Comparison of ENCODE assay signal across 16 cellular contexts in the genomic region with DNA sequence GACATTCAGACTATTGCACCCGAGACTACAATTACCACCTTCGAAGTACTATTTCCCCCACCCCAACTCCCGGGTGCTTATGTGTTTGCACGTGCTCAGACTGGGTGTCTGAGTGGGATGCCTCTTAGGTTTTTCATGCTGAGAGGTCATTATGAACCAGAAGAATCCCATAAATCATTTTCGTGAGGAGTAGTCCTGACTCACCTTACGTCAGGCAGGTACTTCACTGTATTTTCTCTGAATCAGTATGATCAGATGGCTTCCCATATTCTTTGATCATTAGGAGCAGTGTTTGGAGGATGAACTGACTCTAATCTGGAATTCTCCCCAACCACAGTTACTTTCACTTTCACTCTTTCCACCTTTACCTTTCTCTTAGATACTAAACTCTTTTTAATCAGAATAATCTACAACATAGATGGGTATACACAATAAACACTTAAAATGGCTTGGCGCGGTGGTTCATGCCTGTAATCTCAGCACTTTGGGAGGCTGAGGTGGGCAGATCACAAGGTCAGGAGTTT. TPM values are rescaled to one million over a fixed set of nuclear protein-coding genes. Genes with fewer than 3 reads are reported as not detected.
A peak's percentile ranks its signal among the peaks of the same experiment; 100 is the strongest.
DNase-seq lines count a peak whose midpoint lies in the region; ATAC-seq, FAIRE-seq and TF ChIP-seq lines count a peak whose summit lies in the region.
"Had no signal": no experiment of that assay in that cellular context is flagged by ENCODE, and none has a peak within 500 bp of the region (broad histone marks: within the 10 kb centered on the region; RNA-seq: fewer than 3 reads in every experiment).

No MANE protein-coding gene starts in this region.

- WGBS in SK-N-SH (ENCODE audit: low lambda C conversion rate): 92% methylated on average over 7 of the region's 8 CpGs
- WGBS in right lobe of liver (ENCODE audit: insufficient coverage, low coverage, low lambda C conversion rate, missing lambda C conversion rate): 72% methylated on average over 7 of the region's 8 CpGs

- H3K9ac ChIP-seq in SK-N-SH: no peak overlapping the region

- peak overlapping the region; percentile 59 for H3K4me3 Mint-ChIP-seq in activated CD8-positive, alpha-beta T cell treated with anti-CD3 and anti-CD28 coated beads, Interleukin-2, amount 10 ng/mL, durations not matched to agents 7 days and 5 days
- H3K4me3 Mint-ChIP-seq: dendritic cell treated with granulocyte-macrophage colony-stimulating factor and Interleukin-4, amounts not matched to agents 40 ng/mL and 50 ng/mL, for 4 days had no signal

- no peaks in the 10 kb centered on the region for H3F3A ChIP-seq in SK-N-SH (replicated peaks; ENCODE audit: insufficient read depth)

- no peak for TF ChIP-seq RAD21 in SK-N-SH (IDR thresholded peaks at IDR 0.05; ENCODE audit: low read length)

- peaks cover 51% of the 10 kb centered on the region for H3K4me1 Mint-ChIP-seq in activated CD8-positive, alpha-beta T cell treated with anti-CD3 and anti-CD28 coated beads, Interleukin-2, amount 10 ng/mL, durations not matched to agents 7 days and 5 days (ENCODE audit: low read depth)

- no peaks in the 10 kb centered on the region; a peak in 2 of 4 replicates for H3K4me1 ChIP-seq in SK-N-SH (ENCODE audit: control insufficient read depth in 1 of 2, insufficient read depth in 2 of 2, low read depth in 1 of 2, low read length in 1 of 2)
- H3K4me1 ChIP-seq in right lobe of liver: peaks cover 0 to 30% (median 1%) of the 10 kb centered on the region in 4 donors
- no peaks in the 10 kb centered on the region for H3K4me1 ChIP-seq in mucosa of descending colon (ENCODE audit: low read depth)
- H3K4me1 ChIP-seq: HAP-1 had no signal

- peak; percentile 31 for FAIRE-seq in HTR-8/SVneo (lab: Jason Lieb, UNC)
- FAIRE-seq: TTC549 had no signal

- intact Hi-C loops in right lobe of liver (cut with DNase I) (no loop called here), mucosa of descending colon (cut with DNase I, micrococcal nuclease) (no loop called here)

- no peaks in the 10 kb centered on the region for H3K27me3 Mint-ChIP-seq in activated CD8-positive, alpha-beta T cell treated with anti-CD3 and anti-CD28 coated beads, Interleukin-2, amount 10 ng/mL, durations not matched to agents 7 days and 5 days (ENCODE audit: low read depth)
- H3K27me3 Mint-ChIP-seq: dendritic cell treated with granulocyte-macrophage colony-stimulating factor and Interleukin-4, amounts not matched to agents 40 ng/mL and 50 ng/mL, for 4 days had no signal

- peak overlapping the region; percentile 82 for H3K27ac Mint-ChIP-seq in activated CD8-positive, alpha-beta T cell treated with anti-CD3 and anti-CD28 coated beads, Interleukin-2, amount 10 ng/mL, durations not matched to agents 7 days and 5 days
- H3K27ac Mint-ChIP-seq: dendritic cell treated with granulocyte-macrophage colony-stimulating factor and Interleukin-4, amounts not matched to agents 40 ng/mL and 50 ng/mL, for 4 days had no signal

- TF ChIP-seq CTCF in SK-N-SH (IDR thresholded peaks at IDR 0.05): no peak
- TF ChIP-seq CTCF in right lobe of liver (IDR thresholded peaks at IDR 0.05): no peak
- no peak for TF ChIP-seq CTCF in mucosa of descending colon (IDR thresholded peaks at IDR 0.05)

- ATAC-seq in SK-N-SH treated with all-trans-retinoic acid at 6 μM for 48 hours (no peak), right lobe of liver (peak; percentile 23 to 43 (median 32)), mucosa of descending colon (no peak)
- ATAC-seq in activated CD8-positive, alpha-beta T cell treated with anti-CD3 and anti-CD28 coated beads, Interleukin-2, amount 10 ng/mL, durations not matched to agents 7 days and 5 days: peak; percentile 9

- H3K27ac ChIP-seq in SK-N-SH (ENCODE audit: low read depth in 2 of 2, low read length in 1 of 2) (no peak overlapping the region), right lobe of liver (peak overlapping the region in 1 of 3 donors; percentile 4)

- H4K20me1 ChIP-seq in SK-N-SH (ENCODE audit: insufficient read depth): no peaks in the 10 kb centered on the region

- H3K4me2 ChIP-seq in SK-N-SH: peak overlapping the region; percentile 17; the same call in 1 of the 2 replicates

- no peak for TF ChIP-seq EP300 in SK-N-SH (IDR thresholded peaks at IDR 0.05; ENCODE audit: borderline replicate concordance in 1 of 2, low read depth in 1 of 2, low read length in 1 of 2)

- peaks cover 29% of the 10 kb centered on the region for H3K36me3 Mint-ChIP-seq in activated CD8-positive, alpha-beta T cell treated with anti-CD3 and anti-CD28 coated beads, Interleukin-2, amount 10 ng/mL, durations not matched to agents 7 days and 5 days (ENCODE audit: low read depth)

- H3K4me3 ChIP-seq in SK-N-SH (ENCODE audit: low read depth in 2 of 2, low read length in 1 of 2): no peak overlapping the region; a peak in 1 of 4 replicates
- H3K4me3 ChIP-seq in right lobe of liver: no peak overlapping the region
- no peak overlapping the region for H3K4me3 ChIP-seq in mucosa of descending colon
- H3K4me3 ChIP-seq: HAP-1, lung had no signal

- H3K9me2 ChIP-seq in SK-N-SH: no peaks in the 10 kb centered on the region

- POLR2A ChIA-PET in SK-N-SH (lab: Yijun Ruan, JAX): no interaction called here
- POLR2A ChIA-PET in activated CD8-positive, alpha-beta T cell treated with anti-CD3 and anti-CD28 coated beads, Interleukin-2, amount 10 ng/mL, durations not matched to agents 7 days and 5 days (lab: Charles Lee): no interaction called here

- H3K36me3 ChIP-seq in SK-N-SH (replicated peaks in 1 of 2; ENCODE audit: control insufficient read depth in 1 of 2, insufficient read depth in 2 of 2, low read length in 1 of 2): no peaks in the 10 kb centered on the region
- H3K36me3 ChIP-seq in right lobe of liver: no peaks in the 10 kb centered on the region
- no peaks in the 10 kb centered on the region for H3K36me3 ChIP-seq in mucosa of descending colon (ENCODE audit: low read depth)
- H3K36me3 ChIP-seq: HAP-1 had no signal

- no peak overlapping the region for H2AFZ ChIP-seq in SK-N-SH (ENCODE audit: low read depth)

- H3K9me3 Mint-ChIP-seq in activated CD8-positive, alpha-beta T cell treated with anti-CD3 and anti-CD28 coated beads, Interleukin-2, amount 10 ng/mL, durations not matched to agents 7 days and 5 days (ENCODE audit: insufficient read depth): peaks cover 11% of the 10 kb centered on the region
- H3K9me3 Mint-ChIP-seq: dendritic cell treated with granulocyte-macrophage colony-stimulating factor and Interleukin-4, amounts not matched to agents 40 ng/mL and 50 ng/mL, for 4 days had no signal

- H3K9me3 ChIP-seq in SK-N-SH: no peaks in the 10 kb centered on the region
- H3K9me3 ChIP-seq in right lobe of liver: no peaks in the 10 kb centered on the region
- H3K9me3 ChIP-seq in mucosa of descending colon: no peaks in the 10 kb centered on the region
- H3K9me3 ChIP-seq: HAP-1 had no signal

- no peak for TF ChIP-seq POLR2A in right lobe of liver (IDR thresholded peaks at IDR 0.05)

- H3K79me2 ChIP-seq in SK-N-SH (ENCODE audit: insufficient read depth): no peaks in the 10 kb centered on the region

- H3K27me3 ChIP-seq in SK-N-SH (ENCODE audit: insufficient read depth): no peaks in the 10 kb centered on the region
- no peaks in the 10 kb centered on the region for H3K27me3 ChIP-seq in right lobe of liver

- CTCF ChIA-PET in SK-N-SH (lab: Yijun Ruan, JAX): interaction anchor here (1.2 to 1.4 kb wide), 3 partner anchors 17 to 314 kb away, joined by 3 to 6 read pairs (median 6); no protein-coding TSS in a partner anchor
- CTCF ChIA-PET in activated CD8-positive, alpha-beta T cell treated with anti-CD3 and anti-CD28 coated beads, Interleukin-2, amount 10 ng/mL, durations not matched to agents 7 days and 5 days (lab: Charles Lee): interaction anchor here (0.9 kb wide), 1 partner anchor 13 kb away, joined by 3 read pairs; no protein-coding TSS in a partner anchor

- DNase-seq in SK-N-SH: no peak
- no peak for DNase-seq in HTR-8/SVneo (ENCODE audit: insufficient read length, low spot score)
- no peak for DNase-seq in activated CD8-positive, alpha-beta T cell treated with anti-CD3 and anti-CD28 coated beads, Interleukin-2, amount 10 ng/mL, durations not matched to agents 7 days and 5 days
- no peak for DNase-seq in right lobe of liver
- DNase-seq in dedifferentiated amniotic fluid mesenchymal stem cell (ENCODE audit: extremely low spot score): no peak
- DNase-seq in mucosa of descending colon: no peak
- DNase-seq in NCI-H526 treated with DMSO at 0.1 percent for 48 hours (lab: John Stamatoyannopoulos, UW): no peak
- DNase-seq: anterior cingulate cortex, Karpas-422, NCI-H1930, Right ventricle myocardium superior had no signal

TF ChIP-seq in SK-N-SH, 30 proteins besides CTCF, POLR2A, EP300 and RAD21 (continues in another document):
- TF ChIP-seq MXI1 (IDR thresholded peaks at IDR 0.05; ENCODE audit: low read depth, low read length) (no peak), TCF12 (IDR thresholded peaks at IDR 0.05) (no peak), YY1 (IDR thresholded peaks at IDR 0.05; ENCODE audit: low read depth) (no peak), SMC3 (IDR thresholded peaks at IDR 0.05; ENCODE audit: low read depth, low read length) (no peak), GABPA (IDR thresholded peaks at IDR 0.05; ENCODE audit: low read depth) (no peak), FOXM1 (IDR thresholded peaks at IDR 0.05; ENCODE audit: low read depth) (no peak), TEAD4 (IDR thresholded peaks at IDR 0.05; ENCODE audit: borderline replicate concordance, insufficient read depth) (no peak)

TF ChIP-seq in SK-N-SH treated with all-trans-retinoic acid at 6 μM for 48 hours, 23 proteins besides CTCF, POLR2A, EP300 and RAD21:
- TF ChIP-seq GLIS3 (CRISPR knock-in tag; IDR thresholded peaks at IDR 0.05) (no peak), SNAI2 (CRISPR knock-in tag; IDR thresholded peaks at IDR 0.05) (no peak), BACH2 (CRISPR knock-in tag; IDR thresholded peaks at IDR 0.05; ENCODE audit: borderline replicate concordance) (no peak), TCF4 (CRISPR knock-in tag; IDR thresholded peaks at IDR 0.05; ENCODE audit: borderline replicate concordance) (no peak), ARNTL (CRISPR knock-in tag; IDR thresholded peaks at IDR 0.05; ENCODE audit: borderline replicate concordance, low read depth) (no peak), RARB (CRISPR knock-in tag; IDR thresholded peaks at IDR 0.05) (no peak)

RNA-seq across cellular contexts. Expression of gene STAT4, which starts 38.4 kb away (rescaled TPM):
- polyA plus RNA-seq in SK-N-SH (2012; rRNA removed): 0.12 and 0.19 TPM in 2 replicates
- polyA plus RNA-seq in SK-N-SH (2012; cell fraction: cytosol; rRNA removed): 0.10 and 0.16 TPM in 2 replicates
- polyA plus RNA-seq in SK-N-SH (2012; cell fraction: nucleus; rRNA removed): 0.18 and 0.76 TPM in 2 replicates
- 100 to 1,000 TPM; 154 to 157 TPM for total RNA-seq in activated CD8-positive, alpha-beta T cell treated with anti-CD3 and anti-CD28 coated beads, Interleukin-2, amount 10 ng/mL, durations not matched to agents 7 days and 5 days
- 1 to 10 TPM in 5 of 6 experiments, under 1 TPM in 1; 0.90 to 6.1 (median 3.2) TPM for total RNA-seq in right lobe of liver
- total RNA-seq in mucosa of descending colon: 1 to 10 TPM; 2.7 to 4.0 (median 3.6) TPM

RNA-seq across cellular contexts. Expression of gene MYO1B, which starts 56.0 kb away (rescaled TPM):
- polyA plus RNA-seq in SK-N-SH (2012; rRNA removed): 20.2 and 26.5 TPM in 2 replicates
- polyA plus RNA-seq in SK-N-SH (2012; cell fraction: cytosol; rRNA removed): 31.0 and 32.2 TPM in 2 replicates
- 12.7 and 29.2 TPM in 2 replicates for polyA plus RNA-seq in SK-N-SH (2012; cell fraction: nucleus; rRNA removed)
- 1 to 10 TPM; 2.6 to 3.4 TPM for total RNA-seq in activated CD8-positive, alpha-beta T cell treated with anti-CD3 and anti-CD28 coated beads, Interleukin-2, amount 10 ng/mL, durations not matched to agents 7 days and 5 days
- total RNA-seq in right lobe of liver (100 to 1,000 TPM; 171 to 273 (median 221) TPM), mucosa of descending colon (10 to 100 TPM; 35.1 to 64.8 (median 54.6) TPM)

Comparison
In these comparisons a context has a peak if more than half of its experiments do, and no peak if none do; other contexts are left out.
1. ATAC-seq: peak in activated CD8-positive, alpha-beta T cell treated with anti-CD3 and anti-CD28 coated beads, Interleukin-2, amount 10 ng/mL, durations not matched to agents 7 days and 5 days (single experiment) and right lobe of liver (4 of 4); none in SK-N-SH treated with all-trans-retinoic acid at 6 μM for 48 hours (single experiment) and mucosa of descending colon (single experiment).
2. RNA of gene STAT4, which starts 38.4 kb away (total RNA-seq): 154 to 157 TPM in activated CD8-positive, alpha-beta T cell treated with anti-CD3 and anti-CD28 coated beads, Interleukin-2, amount 10 ng/mL, durations not matched to agents 7 days and 5 days; 0.90 to 6.1 TPM in right lobe of liver and 2.7 to 4.0 TPM in mucosa of descending colon; every median in the first group is over 10 times any median in the second.
3. RNA of gene MYO1B, which starts 56.0 kb away (total RNA-seq): 171 to 273 TPM in right lobe of liver and 35.1 to 64.8 TPM in mucosa of descending colon; 2.6 to 3.4 TPM in activated CD8-positive, alpha-beta T cell treated with anti-CD3 and anti-CD28 coated beads, Interleukin-2, amount 10 ng/mL, durations not matched to agents 7 days and 5 days; every median in the first group is over 4 times any median in the second.